ENCODE assay signal across 12 cellular contexts in the genomic region with DNA sequence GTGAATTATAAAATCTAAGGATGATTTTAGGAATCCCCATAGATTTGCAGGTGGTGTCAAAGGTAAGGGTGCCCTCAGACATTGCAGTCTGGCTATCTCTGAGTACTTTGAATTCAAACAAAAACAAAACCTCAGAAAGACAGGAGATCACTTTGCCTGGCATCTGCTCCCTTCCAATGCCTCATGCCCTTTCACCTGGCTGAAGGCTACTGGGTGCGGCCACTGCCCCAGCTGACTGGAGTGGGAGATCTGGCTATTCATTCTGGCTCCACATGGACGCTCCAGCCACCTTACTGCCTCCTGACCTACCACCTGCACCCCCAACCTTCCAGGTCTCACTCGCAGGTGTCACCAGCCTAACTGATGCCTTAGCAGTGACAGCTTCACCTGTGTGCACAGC. TPM values are rescaled to one million over a fixed set of nuclear protein-coding genes. Genes with fewer than 3 reads are reported as not detected.
DNase-seq lines count a peak whose midpoint lies in the region; ATAC-seq, FAIRE-seq and TF ChIP-seq lines count a peak whose summit lies in the region.
"Not testable (repeated sequence)": the region's sequence is repeated elsewhere in the genome, so short reads cannot be mapped to it uniquely, and the experiment has no call there.
"Had no signal": no experiment of that assay in that cellular context is flagged by ENCODE, and none has a peak within 500 bp of the region (broad histone marks: within the 10 kb centered on the region; RNA-seq: fewer than 3 reads in every experiment).

No MANE protein-coding gene starts in this region.

- H3K36me3 Mint-ChIP-seq in WTC11: peaks cover 14% of the 10 kb centered on the region
- H3K36me3 Mint-ChIP-seq in activated T-cell treated with anti-CD3 and anti-CD28 coated beads, Interleukin-2, amount 50 U/mL, for 72 hours (ENCODE audit: insufficient read depth in 2 of 2): peaks cover 10 to 18% of the 10 kb centered on the region in 2 donors
- peaks cover 41% of the 10 kb centered on the region for H3K36me3 Mint-ChIP-seq in central memory CD8-positive, alpha-beta T cell (ENCODE audit: insufficient read depth)
- peaks cover 98% of the 10 kb centered on the region for H3K36me3 Mint-ChIP-seq in stimulated activated effector memory CD8-positive, alpha-beta T cell treated with anti-CD3 and anti-CD28 coated beads, Interleukin-12 subunit alpha, Interleukin-12 subunit beta, amount 100 ng/mL, for 72 hours

- 100% methylated on average over 1 of the region's 3 CpGs for WGBS in right lobe of liver (ENCODE audit: insufficient coverage, low coverage, low lambda C conversion rate, missing lambda C conversion rate)

- not testable (repeated sequence) for H3K27ac ChIP-seq in right lobe of liver

- H3K9me3 Mint-ChIP-seq in WTC11; activated T-cell treated with anti-CD3 and anti-CD28 coated beads, Interleukin-2, amount 50 U/mL, for 72 hours; central memory CD8-positive, alpha-beta T cell; stimulated activated effector memory CD8-positive, alpha-beta T cell treated with anti-CD3 and anti-CD28 coated beads, Interleukin-12 subunit alpha, Interleukin-12 subunit beta, amount 100 ng/mL, for 72 hours: not testable (repeated sequence)

- H3K36me3 ChIP-seq in right lobe of liver: peaks cover 0 to 47% (median 17%) of the 10 kb centered on the region in 4 donors

- peak; percentile 84 for FAIRE-seq in urothelium cell line (lab: Jason Lieb, UNC)

- not testable (repeated sequence) for DNase-seq in WTC11 (ENCODE audit: low spot score); activated T-cell treated with anti-CD3 and anti-CD28 coated beads, Interleukin-2, amount 50 U/mL, for 72 hours; central memory CD8-positive, alpha-beta T cell (ENCODE audit: low spot score in 2 of 2); right lobe of liver; stimulated activated effector memory CD8-positive, alpha-beta T cell treated with anti-CD3 and anti-CD28 coated beads, Interleukin-12 subunit alpha, Interleukin-12 subunit beta, amount 100 ng/mL, for 72 hours (ENCODE audit: low spot score in 2 of 2); urothelium cell line (ENCODE audit: low spot score)
- peak; percentile 33 for DNase-seq in islet precursor cell

- TF ChIP-seq POLR2A in right lobe of liver (IDR thresholded peaks at IDR 0.05): not testable (repeated sequence)

- H3K27ac Mint-ChIP-seq in WTC11: peak overlapping the region; percentile 10; the same call in 1 of the 2 replicates
- peak overlapping the region; percentile 89 for H3K27ac Mint-ChIP-seq in activated T-cell treated with anti-CD3 and anti-CD28 coated beads, Interleukin-2, amount 50 U/mL, for 72 hours
- H3K27ac Mint-ChIP-seq in central memory CD8-positive, alpha-beta T cell (ENCODE audit: low read depth): peak overlapping the region; percentile 65
- H3K27ac Mint-ChIP-seq in stimulated activated effector memory CD8-positive, alpha-beta T cell treated with anti-CD3 and anti-CD28 coated beads, Interleukin-12 subunit alpha, Interleukin-12 subunit beta, amount 100 ng/mL, for 72 hours: peak overlapping the region; percentile 99

- not testable (repeated sequence) for H3K4me3 ChIP-seq in right lobe of liver

- H3K9me3 ChIP-seq in right lobe of liver: not testable (repeated sequence)

- H3K4me1 ChIP-seq in right lobe of liver: peaks cover 0 to 12% (median 0%) of the 10 kb centered on the region in 4 donors

- H3K27me3 ChIP-seq in right lobe of liver: not testable (repeated sequence)

- POLR2A ChIA-PET in WTC11 (lab: Charles Lee): not testable (repeated sequence)

- CTCF ChIA-PET in WTC11 (lab: Charles Lee): not testable (repeated sequence)

- H3K4me3 Mint-ChIP-seq in WTC11; activated T-cell treated with anti-CD3 and anti-CD28 coated beads, Interleukin-2, amount 50 U/mL, for 72 hours; central memory CD8-positive, alpha-beta T cell; stimulated activated effector memory CD8-positive, alpha-beta T cell treated with anti-CD3 and anti-CD28 coated beads, Interleukin-12 subunit alpha, Interleukin-12 subunit beta, amount 100 ng/mL, for 72 hours: not testable (repeated sequence)

- H3K4me1 Mint-ChIP-seq in WTC11: not testable (repeated sequence)
- H3K4me1 Mint-ChIP-seq in activated T-cell treated with anti-CD3 and anti-CD28 coated beads, Interleukin-2, amount 50 U/mL, for 72 hours (ENCODE audit: low read depth): peaks cover 18% of the 10 kb centered on the region
- H3K4me1 Mint-ChIP-seq in central memory CD8-positive, alpha-beta T cell: peaks cover 33% of the 10 kb centered on the region
- H3K4me1 Mint-ChIP-seq in stimulated activated effector memory CD8-positive, alpha-beta T cell treated with anti-CD3 and anti-CD28 coated beads, Interleukin-12 subunit alpha, Interleukin-12 subunit beta, amount 100 ng/mL, for 72 hours: peaks cover 38% of the 10 kb centered on the region

- not testable (repeated sequence) for H3K27me3 Mint-ChIP-seq in WTC11 (ENCODE audit: low read depth); activated T-cell treated with anti-CD3 and anti-CD28 coated beads, Interleukin-2, amount 50 U/mL, for 72 hours (ENCODE audit: low read depth); central memory CD8-positive, alpha-beta T cell

- ATAC-seq in WTC11; activated T-cell treated with anti-CD3 and anti-CD28 coated beads, Interleukin-2, amount 50 U/mL, for 72 hours (replicated peaks in 1 of 2); central memory CD8-positive, alpha-beta T cell (replicated peaks; ENCODE audit: extremely low read depth, poor library complexity, severe bottlenecking); stimulated activated effector memory CD8-positive, alpha-beta T cell treated with anti-CD3 and anti-CD28 coated beads, Interleukin-12 subunit alpha, Interleukin-12 subunit beta, amount 100 ng/mL, for 72 hours: not testable (repeated sequence)
- peak; percentile 4 to 54 (median 38) for ATAC-seq in right lobe of liver

- intact Hi-C loops in right lobe of liver (cut with DNase I): loop anchor here (10.0 kb wide), 2 partner anchors 55 to 85 kb away; no protein-coding TSS in a partner anchor

- TF ChIP-seq CTCF in WTC11 (IDR thresholded peaks at IDR 0.05); right lobe of liver (IDR thresholded peaks at IDR 0.05): not testable (repeated sequence)

RNA-seq across cellular contexts. Expression of a gene that starts 9.7 kb away (rescaled TPM):
- total RNA-seq in WTC11 (2021) (11.2 to 12.5 TPM (median 12.4 TPM) in 3 replicates), right lobe of liver (100 to 1,000 TPM in 1 of 6 experiments, 10 to 100 TPM in 5; 40.8 to 121 (median 57.5) TPM)
- total RNA-seq in activated T-cell treated with anti-CD3 and anti-CD28 coated beads, Interleukin-2, amount 50 U/mL, for 72 hours: 10 to 100 TPM; 64.5 to 69.5 TPM

RNA-seq across cellular contexts. Expression of a gene that starts 23.3 kb away (rescaled TPM):
- total RNA-seq in WTC11 (2021) (0.27 to 0.41 TPM (median 0.35 TPM) in 3 replicates), right lobe of liver (100 to 1,000 TPM in 5 of 6 experiments, 10 to 100 TPM in 1; 85.1 to 299 (median 119) TPM)
- total RNA-seq in activated T-cell treated with anti-CD3 and anti-CD28 coated beads, Interleukin-2, amount 50 U/mL, for 72 hours: 10 to 100 TPM; 32.7 to 44.5 TPM

RNA-seq across cellular contexts. Expression of a gene that starts 28.0 kb away (rescaled TPM):
- total RNA-seq in WTC11 (2021) (0.07 to 0.31 TPM in 2 of 3 replicates, not detected in the other), right lobe of liver (1 to 10 TPM in 4 of 6 experiments, not detected in 2; 1.1 to 1.6 (median 1.4) TPM)
- 1 to 10 TPM in 1 of 2 donors, under 1 TPM in 1; 0.99 to 2.7 TPM for total RNA-seq in activated T-cell treated with anti-CD3 and anti-CD28 coated beads, Interleukin-2, amount 50 U/mL, for 72 hours
- total RNA-seq: B cell; Caco-2; CD4-positive, CD25-positive, alpha-beta regulatory T cell; CD8-positive, alpha-beta T cell; HFFc6 had no signal

Comparison
In these comparisons a context has a peak if more than half of its experiments do, and no peak if none do; other contexts are left out.
1. H3K27ac Mint-ChIP-seq: peak in every context shown above with its lines; median percentile 99 in stimulated activated effector memory CD8-positive, alpha-beta T cell treated with anti-CD3 and anti-CD28 coated beads, Interleukin-12 subunit alpha, Interleukin-12 subunit beta, amount 100 ng/mL, for 72 hours; 89 in activated T-cell treated with anti-CD3 and anti-CD28 coated beads, Interleukin-2, amount 50 U/mL, for 72 hours; 65 in central memory CD8-positive, alpha-beta T cell; 10 in WTC11.
2. RNA of a gene that starts 23.3 kb away (total RNA-seq): 85.1 to 299 TPM in right lobe of liver and 32.7 to 44.5 TPM in activated T-cell treated with anti-CD3 and anti-CD28 coated beads, Interleukin-2, amount 50 U/mL, for 72 hours; 0.27 to 0.41 TPM in WTC11; every median in the first group is over 10 times any median in the second.